Comparison of ENCODE assay signal across 16 cellular contexts in the genomic region with DNA sequence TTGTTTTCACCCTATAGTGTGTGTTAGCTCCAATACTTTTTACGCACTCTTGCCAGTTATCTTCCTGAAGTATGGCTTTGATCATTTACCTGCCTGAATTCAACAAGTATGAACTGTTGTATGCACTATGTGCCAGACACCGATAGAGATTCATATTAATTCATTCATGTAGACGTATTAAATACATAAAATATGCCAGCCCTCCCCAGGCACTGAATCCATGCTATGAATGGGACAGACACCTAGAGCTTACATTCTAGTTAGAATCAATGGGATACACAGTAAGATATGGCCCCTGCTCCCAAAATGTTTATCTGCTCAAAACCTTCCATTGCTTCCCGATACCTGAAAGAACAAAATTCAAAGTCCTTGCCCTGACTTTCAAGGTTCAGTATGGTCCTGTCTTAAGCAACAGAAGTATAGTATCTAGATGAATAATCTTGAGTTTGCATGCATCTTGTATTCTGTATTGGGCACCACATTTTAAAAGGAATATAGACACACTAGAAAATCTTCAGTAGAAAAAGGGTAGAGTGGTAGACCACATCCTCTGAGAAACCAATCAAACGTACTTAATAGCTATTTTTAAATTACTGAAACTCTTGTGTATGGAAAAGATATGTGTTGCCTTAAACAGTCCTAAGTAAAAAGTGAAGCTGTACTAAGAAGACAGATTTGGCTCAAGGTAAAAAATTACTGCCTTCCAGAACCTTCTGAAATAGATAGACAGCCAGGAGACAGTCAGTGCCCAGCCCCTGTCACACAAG. TPM values are rescaled to one million over a fixed set of nuclear protein-coding genes. Genes with fewer than 3 reads are reported as not detected.
A peak's percentile ranks its signal among the peaks of the same experiment; 100 is the strongest.
DNase-seq lines count a peak whose midpoint lies in the region; ATAC-seq and TF ChIP-seq lines count a peak whose summit lies in the region.
"Had no signal": no experiment of that assay in that cellular context is flagged by ENCODE, and none has a peak within 500 bp of the region (broad histone marks: within the 10 kb centered on the region; RNA-seq: fewer than 3 reads in every experiment).

No MANE protein-coding gene starts in this region.

- CTCF ChIA-PET in activated CD4-positive, alpha-beta T cell treated with anti-CD3 and anti-CD28 coated beads, Interleukin-2, amount 10 ng/mL, durations not matched to agents 7 days and 5 days (lab: Charles Lee), result interaction anchor here (1.0 to 3.1 kb wide), 5 partner anchors 10 to 32 kb away, joined by 3 to 9 read pairs (median 4); no protein-coding TSS in a partner anchor
- CTCF ChIA-PET in T-cell (lab: Charles Lee) (interaction anchor here in 1 of 2 donors (0.5 to 1.2 kb wide), 3 partner anchors 24 to 562 kb away, joined by 3 to 4 read pairs (median 3); no protein-coding TSS in a partner anchor), MCF 10A (lab: Yijun Ruan, JAX) (interaction anchor here (0.6 to 3.0 kb wide), 3 partner anchors 8 to 436 kb away, joined by 3 to 15 read pairs (median 4); no protein-coding TSS in a partner anchor)

- H3K36me3 Mint-ChIP-seq in activated CD4-positive, alpha-beta T cell treated with anti-CD3 and anti-CD28 coated beads, Interleukin-2, amount 10 ng/mL, durations not matched to agents 7 days and 5 days (ENCODE audit: low read depth), result peaks cover 3% of the 10 kb centered on the region
- H3K36me3 Mint-ChIP-seq in T-cell (no peaks in the 10 kb centered on the region), MCF 10A (ENCODE audit: insufficient read depth, unreplicated experiment) (no peaks in the 10 kb centered on the region)
- H3K36me3 Mint-ChIP-seq in stimulated activated effector memory CD8-positive, alpha-beta T cell treated with anti-CD3 and anti-CD28 coated beads, Interleukin-12 subunit alpha, Interleukin-12 subunit beta, amount 100 ng/mL, for 72 hours, result no peaks in the 10 kb centered on the region

- no peak overlapping the region for H3K27ac ChIP-seq in brain microvascular endothelial cell
- H3K27ac ChIP-seq: ascending aorta, heart right ventricle, parathyroid adenoma had no signal

- peak overlapping the region; percentile 80 for H3K27ac Mint-ChIP-seq in activated CD4-positive, alpha-beta T cell treated with anti-CD3 and anti-CD28 coated beads, Interleukin-2, amount 10 ng/mL, durations not matched to agents 7 days and 5 days
- H3K27ac Mint-ChIP-seq in T-cell (peak overlapping the region; percentile 17 to 52), MCF 10A (ENCODE audit: low read depth, unreplicated experiment) (no peak overlapping the region)
- peak overlapping the region; percentile 86 for H3K27ac Mint-ChIP-seq in stimulated activated effector memory CD8-positive, alpha-beta T cell treated with anti-CD3 and anti-CD28 coated beads, Interleukin-12 subunit alpha, Interleukin-12 subunit beta, amount 100 ng/mL, for 72 hours

- no peak for TF ChIP-seq CTCF in brain microvascular endothelial cell (IDR thresholded peaks at IDR 0.05; ENCODE audit: low read depth, low read length, missing control alignments)
- no peak for TF ChIP-seq CTCF in MCF 10A (IDR thresholded peaks at IDR 0.05; ENCODE audit: unreplicated experiment)

- H3K27me3 Mint-ChIP-seq in activated CD4-positive, alpha-beta T cell treated with anti-CD3 and anti-CD28 coated beads, Interleukin-2, amount 10 ng/mL, durations not matched to agents 7 days and 5 days, result no peaks in the 10 kb centered on the region
- H3K27me3 Mint-ChIP-seq in T-cell (no peaks in the 10 kb centered on the region), MCF 10A (ENCODE audit: insufficient read depth, unreplicated experiment) (no peaks in the 10 kb centered on the region)

- H3K4me1 Mint-ChIP-seq in activated CD4-positive, alpha-beta T cell treated with anti-CD3 and anti-CD28 coated beads, Interleukin-2, amount 10 ng/mL, durations not matched to agents 7 days and 5 days, result peaks cover 32% of the 10 kb centered on the region
- H3K4me1 Mint-ChIP-seq in T-cell (peaks cover 15 to 28% (median 27%) of the 10 kb centered on the region in 3 donors), MCF 10A (ENCODE audit: insufficient read depth, unreplicated experiment) (peaks cover 12% of the 10 kb centered on the region)
- peaks cover 21% of the 10 kb centered on the region for H3K4me1 Mint-ChIP-seq in stimulated activated effector memory CD8-positive, alpha-beta T cell treated with anti-CD3 and anti-CD28 coated beads, Interleukin-12 subunit alpha, Interleukin-12 subunit beta, amount 100 ng/mL, for 72 hours

- intact Hi-C loops in MCF 10A (cut with micrococcal nuclease), result no loop called here

- in situ Hi-C loops in ACHN (cut with HindIII; ENCODE audit: low pct_ligation_motif_present, low pct_unique_long_range_greater_than_20kb, low sequenced_read_pairs) (no loop called here), brain microvascular endothelial cell (cut with HindIII; ENCODE audit: low pct_ligation_motif_present, low sequenced_read_pairs) (no loop called here)

- no peak overlapping the region for H3K4me3 ChIP-seq in brain microvascular endothelial cell (ENCODE audit: low read depth, low read length)
- H3K4me3 ChIP-seq: ascending aorta, heart right ventricle had no signal

- peak overlapping the region; percentile 48 for H3K4me3 Mint-ChIP-seq in activated CD4-positive, alpha-beta T cell treated with anti-CD3 and anti-CD28 coated beads, Interleukin-2, amount 10 ng/mL, durations not matched to agents 7 days and 5 days
- H3K4me3 Mint-ChIP-seq in T-cell (peak overlapping the region in 1 of 3 donors; percentile 61), MCF 10A (ENCODE audit: unreplicated experiment) (no peak overlapping the region)
- peak overlapping the region; percentile 40 for H3K4me3 Mint-ChIP-seq in stimulated activated effector memory CD8-positive, alpha-beta T cell treated with anti-CD3 and anti-CD28 coated beads, Interleukin-12 subunit alpha, Interleukin-12 subunit beta, amount 100 ng/mL, for 72 hours

- ATAC-seq in GM21447 (IDR thresholded peaks at IDR 0.05; ENCODE audit: unreplicated experiment) (peak; percentile 76), T-cell (replicated peaks in 1 of 4) (peak; percentile 65 to 90 (median 81))
- ATAC-seq in stimulated activated effector memory CD8-positive, alpha-beta T cell treated with anti-CD3 and anti-CD28 coated beads, Interleukin-12 subunit alpha, Interleukin-12 subunit beta, amount 100 ng/mL, for 72 hours, result peak; percentile 90
- ATAC-seq: heart right ventricle had no signal

- no peaks in the 10 kb centered on the region for H3K36me3 ChIP-seq in brain microvascular endothelial cell (replicated peaks)
- H3K36me3 ChIP-seq: ascending aorta, heart right ventricle had no signal

- no peaks in the 10 kb centered on the region for H3K27me3 ChIP-seq in brain microvascular endothelial cell (replicated peaks)
- H3K27me3 ChIP-seq: ascending aorta, heart right ventricle had no signal

- POLR2A ChIA-PET in activated CD4-positive, alpha-beta T cell treated with anti-CD3 and anti-CD28 coated beads, Interleukin-2, amount 10 ng/mL, durations not matched to agents 7 days and 5 days (lab: Charles Lee), result interaction anchor here (0.5 kb wide), 1 partner anchor 91 kb away, joined by 4 read pairs; no protein-coding TSS in a partner anchor
- POLR2A ChIA-PET in T-cell (lab: Charles Lee), result interaction anchor here in 1 of 2 donors (0.5 kb wide), 1 partner anchor 24 kb away, joined by 4 read pairs; no protein-coding TSS in a partner anchor
- POLR2A ChIA-PET in MCF 10A (lab: Yijun Ruan, JAX), result interaction anchor here (0.6 to 1.0 kb wide), 3 partner anchors 8 to 15 kb away, joined by 3 read pairs; no protein-coding TSS in a partner anchor

- BruUV-seq in MCF 10A (replicated peaks; lab: Mats Ljungman, UMichigan), result no TSS peak

- no peaks in the 10 kb centered on the region for H3K9me3 Mint-ChIP-seq in activated CD4-positive, alpha-beta T cell treated with anti-CD3 and anti-CD28 coated beads, Interleukin-2, amount 10 ng/mL, durations not matched to agents 7 days and 5 days
- H3K9me3 Mint-ChIP-seq in T-cell (no peaks in the 10 kb centered on the region), MCF 10A (ENCODE audit: unreplicated experiment) (no peaks in the 10 kb centered on the region)
- H3K9me3 Mint-ChIP-seq in stimulated activated effector memory CD8-positive, alpha-beta T cell treated with anti-CD3 and anti-CD28 coated beads, Interleukin-12 subunit alpha, Interleukin-12 subunit beta, amount 100 ng/mL, for 72 hours, result no peaks in the 10 kb centered on the region

- DNase-seq in activated CD4-positive, alpha-beta T cell treated with anti-CD3 and anti-CD28 coated beads, Interleukin-2, amount 10 ng/mL, durations not matched to agents 7 days and 5 days, result peak; percentile 33
- no peak for DNase-seq in activated CD4-positive, alpha-beta T cell treated with anti-CD3 and anti-CD28 coated beads, Interleukin-2, amount 50 U/mL, for 4 hours
- no peak for DNase-seq in T-cell
- no peak for DNase-seq in stimulated activated effector memory CD8-positive, alpha-beta T cell treated with anti-CD3 and anti-CD28 coated beads, Interleukin-12 subunit alpha, Interleukin-12 subunit beta, amount 100 ng/mL, for 72 hours (ENCODE audit: low spot score in 2 of 2)
- DNase-seq in ACHN, result no peak
- DNase-seq in brain microvascular endothelial cell, result no peak
- no peak for DNase-seq in MCF 10A (ENCODE audit: unreplicated experiment)
- DNase-seq: activated CD4-positive, alpha-beta T cell treated with anti-CD3 and anti-CD28 coated beads, Interleukin-2, amount 50 U/mL, for 1 hour; DMS79 treated with DMSO at 0.1 percent for 48 hours; heart right ventricle; NCI-H1417 treated with DMSO at 0.1 percent for 48 hours had no signal

RNA-seq across cellular contexts. Expression of a gene that starts 2.9 kb away (rescaled TPM):
- not detected for total RNA-seq in activated CD4-positive, alpha-beta T cell treated with anti-CD3 and anti-CD28 coated beads, Interleukin-2, amount 10 ng/mL, durations not matched to agents 7 days and 5 days
- total RNA-seq in T-cell, result not detected
- total RNA-seq in MCF 10A (2022), result not detected in 2 replicates
- total RNA-seq: ascending aorta, endothelial cell of umbilical vein, heart right ventricle, liver had no signal

RNA-seq across cellular contexts. Expression of a gene that starts 13.4 kb away (rescaled TPM):
- total RNA-seq in activated CD4-positive, alpha-beta T cell treated with anti-CD3 and anti-CD28 coated beads, Interleukin-2, amount 10 ng/mL, durations not matched to agents 7 days and 5 days, result 10 to 100 TPM; 38.6 to 40.5 TPM
- total RNA-seq in T-cell (10 to 100 TPM; 37.3 to 38.7 (median 37.9) TPM), MCF 10A (2022) (40.3 and 42.9 TPM in 2 replicates)

RNA-seq across cellular contexts. Expression of a gene that starts 36.3 kb away (rescaled TPM):
- total RNA-seq in activated CD4-positive, alpha-beta T cell treated with anti-CD3 and anti-CD28 coated beads, Interleukin-2, amount 10 ng/mL, durations not matched to agents 7 days and 5 days, result 10 to 100 TPM; 51.1 to 58.1 TPM
- total RNA-seq in T-cell (10 to 100 TPM; 44.5 to 72.6 (median 62.5) TPM), MCF 10A (2022) (67.4 and 69.4 TPM in 2 replicates)
